Comparison of ENCODE assay signal across 11 cellular contexts in the genomic region with DNA sequence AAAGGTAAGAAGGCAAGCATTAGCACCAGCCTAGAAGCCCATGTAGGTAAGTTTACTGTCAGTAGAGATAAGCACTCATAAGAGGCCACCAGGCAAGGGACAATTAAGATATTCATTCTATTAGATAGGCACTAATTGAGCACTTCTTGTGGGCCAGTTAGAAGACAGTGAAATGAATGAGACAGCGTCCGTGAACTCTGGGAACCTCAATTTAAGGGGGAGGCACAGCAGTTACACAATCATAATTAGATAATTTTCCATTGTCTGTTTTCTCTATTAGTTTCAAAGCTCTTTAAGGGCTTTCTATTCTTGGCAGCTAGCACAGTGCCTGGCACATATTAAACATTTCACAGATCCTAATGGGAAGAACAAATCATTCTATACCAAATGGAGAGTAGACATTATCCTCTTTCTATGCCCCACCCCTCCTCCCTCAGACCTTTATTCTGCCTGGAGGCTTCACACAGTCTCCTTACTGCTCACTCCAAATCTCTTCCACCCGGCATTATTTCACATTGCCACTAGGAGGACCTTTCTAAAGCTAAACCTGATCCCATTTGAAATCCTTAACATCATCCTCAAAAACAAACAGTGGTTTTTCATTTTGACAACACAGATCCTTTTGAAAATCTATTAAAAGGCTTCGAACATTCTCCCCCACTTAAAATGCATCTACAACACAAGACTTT.
DNase-seq lines count a peak whose midpoint lies in the region; ATAC-seq and TF ChIP-seq lines count a peak whose summit lies in the region.
"Had no signal": no experiment of that assay in that cellular context is flagged by ENCODE, and none has a peak within 500 bp of the region (broad histone marks: within the 10 kb centered on the region; RNA-seq: fewer than 3 reads in every experiment).

No MANE protein-coding gene starts in this region.

- no peak overlapping the region for H3K4me2 ChIP-seq in smooth muscle cell

- no peaks in the 10 kb centered on the region for H3K36me3 ChIP-seq in smooth muscle cell (ENCODE audit: low read depth)
- no peaks in the 10 kb centered on the region for H3K36me3 ChIP-seq in suprapubic skin

- no peaks in the 10 kb centered on the region for H3K79me2 ChIP-seq in smooth muscle cell (ENCODE audit: low read depth)

- H3K9ac ChIP-seq in smooth muscle cell (ENCODE audit: low read depth): no peak overlapping the region

- H3K9me3 ChIP-seq in smooth muscle cell (replicated peaks; ENCODE audit: low read depth): no peaks in the 10 kb centered on the region
- no peaks in the 10 kb centered on the region for H3K9me3 ChIP-seq in suprapubic skin

- H3K27ac ChIP-seq in smooth muscle cell (ENCODE audit: low read depth) (no peak overlapping the region), suprapubic skin (no peak overlapping the region)

- no peak for ATAC-seq in GM19463 (IDR thresholded peaks at IDR 0.05; ENCODE audit: unreplicated experiment)

- H3K4me3 ChIP-seq in epithelial cell of proximal tubule (ENCODE audit: low read depth, low read length) (no peak overlapping the region), smooth muscle cell (no peak overlapping the region), suprapubic skin (no peak overlapping the region)

- H3K4me1 ChIP-seq in smooth muscle cell (ENCODE audit: low read depth): no peaks in the 10 kb centered on the region
- H3K4me1 ChIP-seq in suprapubic skin: no peaks in the 10 kb centered on the region

- TF ChIP-seq CTCF in epithelial cell of proximal tubule (conservative IDR thresholded peaks at IDR 0.05; ENCODE audit: low read depth, low read length): peak; percentile 50
- peak; percentile 22 for TF ChIP-seq CTCF in smooth muscle cell (IDR thresholded peaks at IDR 0.05; ENCODE audit: borderline replicate concordance, insufficient read depth, poor library complexity, severe bottlenecking)
- no peak for TF ChIP-seq CTCF in suprapubic skin (IDR thresholded peaks at IDR 0.05)

- no peaks in the 10 kb centered on the region for H3F3A ChIP-seq in smooth muscle cell (ENCODE audit: low read depth)

- TF ChIP-seq EP300 in suprapubic skin (IDR thresholded peaks at IDR 0.05): no peak

- H4K20me1 ChIP-seq in smooth muscle cell (ENCODE audit: low read depth): no peaks in the 10 kb centered on the region

- no peak for TF ChIP-seq POLR2A in suprapubic skin (IDR thresholded peaks at IDR 0.05)

- peak; percentile 31 for DNase-seq in NCI-H2171 treated with DMSO at 0.1 percent for 48 hours (lab: John Stamatoyannopoulos, UW)
- no peak for DNase-seq in NCI-H2171 (lab: John Stamatoyannopoulos, UW)
- peak; percentile 6 for DNase-seq in NCI-H748 treated with DMSO at 0.1 percent for 48 hours (lab: John Stamatoyannopoulos, UW)
- no peak for DNase-seq in epithelial cell of proximal tubule (ENCODE audit: low read depth)
- DNase-seq in smooth muscle cell (lab: John Stamatoyannopoulos, UW; ENCODE audit: unreplicated experiment): no peak
- no peak for DNase-seq in activated naive CD4-positive, alpha-beta T cell treated with anti-CD3 and anti-CD28 coated beads, Interleukin-2, amount 50 U/mL, for 16 hours
- no peak for DNase-seq in suprapubic skin (ENCODE audit: low spot score in 2 of 2)
- DNase-seq: effector memory CD4-positive, alpha-beta T cell; kidney glomerular epithelial cell; right cardiac atrium had no signal

- H3K27me3 ChIP-seq in smooth muscle cell (ENCODE audit: low read depth): no peaks in the 10 kb centered on the region
- H3K27me3 ChIP-seq in suprapubic skin: no peaks in the 10 kb centered on the region

- H2AFZ ChIP-seq in smooth muscle cell (ENCODE audit: low read depth): no peak overlapping the region

- WGBS in smooth muscle cell (ENCODE audit: low lambda C conversion rate): 55% methylated on average over 4 of the region's 4 CpGs
- WGBS in suprapubic skin: 60% methylated on average over 4 of the region's 4 CpGs

Comparison
In these comparisons a context has a peak if more than half of its experiments do, and no peak if none do; other contexts are left out.
1. DNase-seq: peak in NCI-H2171 treated with DMSO at 0.1 percent for 48 hours (single experiment) and NCI-H748 treated with DMSO at 0.1 percent for 48 hours (single experiment); none in NCI-H2171 (single experiment), epithelial cell of proximal tubule (single experiment), smooth muscle cell (single experiment), activated naive CD4-positive, alpha-beta T cell treated with anti-CD3 and anti-CD28 coated beads, Interleukin-2, amount 50 U/mL, for 16 hours (single experiment) and suprapubic skin (0 of 2).
2. CTCF ChIP-seq: peak in epithelial cell of proximal tubule (single experiment) and smooth muscle cell (single experiment); none in suprapubic skin (0 of 2).